Comparison of ENCODE assay signal across 8 cellular contexts in genomic region chr1:15949453-15950245, GRCh38. TPM values are rescaled to one million over a fixed set of nuclear protein-coding genes. Genes with fewer than 3 reads are reported as not detected.
A peak's percentile ranks its signal among the peaks of the same experiment; 100 is the strongest.
DNase-seq lines count a peak whose midpoint lies in the region; ATAC-seq and TF ChIP-seq lines count a peak whose summit lies in the region.

No MANE protein-coding gene starts in this region.

- peak overlapping the region; percentile 92 to 99 (median 97) for H3K27ac Mint-ChIP-seq in CD8-positive, alpha-beta memory T cell
- peak overlapping the region; percentile 96 for H3K27ac Mint-ChIP-seq in GM23338

- DNase-seq in CD8-positive, alpha-beta memory T cell, result peak; percentile 54 to 97 (median 95)
- DNase-seq in GM23338 (ENCODE audit: low spot score) (peak; percentile 69), Peyer's patch (peak; percentile 70 to 96 (median 96)), activated gamma-delta T cell treated with Interleukin-2 at 50 U/mL for 16 hours (peak; percentile 86), fibroblast of the conjunctiva (ENCODE audit: low read depth) (peak; percentile 93), osteoblast (ENCODE audit: insufficient read length, low spot score, missing footprints) (peak; percentile 99), suprapubic skin (ENCODE audit: low spot score in 2 of 2) (peak; percentile 94 to 95), OCI-M1 (lab: John Stamatoyannopoulos, UW) (no peak)

- CTCF ChIA-PET in CD8-positive, alpha-beta memory T cell (lab: Charles Lee), result interaction anchor here (0.6 to 2.6 kb wide), 4 partner anchors 25 to 686 kb away, joined by 3 to 5 read pairs (median 4); no protein-coding TSS in a partner anchor

- H3K9me3 ChIP-seq in CD8-positive, alpha-beta memory T cell (ENCODE audit: low read length), result no peaks in the 10 kb centered on the region
- no peaks in the 10 kb centered on the region for H3K9me3 ChIP-seq in Peyer's patch
- no peaks in the 10 kb centered on the region for H3K9me3 ChIP-seq in osteoblast (ENCODE audit: low read depth, low read length)
- no peaks in the 10 kb centered on the region for H3K9me3 ChIP-seq in suprapubic skin

- H3K36me3 Mint-ChIP-seq in CD8-positive, alpha-beta memory T cell, result peaks cover 0 to 44% (median 4%) of the 10 kb centered on the region in 3 donors
- peaks cover 11% of the 10 kb centered on the region for H3K36me3 Mint-ChIP-seq in GM23338 (ENCODE audit: low read depth)

- POLR2A ChIA-PET in CD8-positive, alpha-beta memory T cell (lab: Charles Lee), result interaction anchor here (0.6 to 1.7 kb wide), 3 partner anchors 27 to 126 kb away, joined by 4 to 8 read pairs (median 5); partner anchors contain the start of gene SPEN

- peaks cover 0 to 2% of the 10 kb centered on the region in 2 donors for H3K27me3 Mint-ChIP-seq in CD8-positive, alpha-beta memory T cell
- peaks cover 15% of the 10 kb centered on the region for H3K27me3 Mint-ChIP-seq in GM23338 (ENCODE audit: insufficient read depth, low read depth, poor library complexity)

- H2AFZ ChIP-seq in GM23338 (no peak overlapping the region), osteoblast (ENCODE audit: low read length) (no peak overlapping the region)

- peaks cover 7% of the 10 kb centered on the region for H3K36me3 ChIP-seq in CD8-positive, alpha-beta memory T cell (ENCODE audit: insufficient read depth, low read length)
- H3K36me3 ChIP-seq in GM23338 (ENCODE audit: insufficient read depth), result no peaks in the 10 kb centered on the region; the same call in 1 of the 2 replicates
- H3K36me3 ChIP-seq in Peyer's patch, result peaks cover 0 to 35% (median 0%) of the 10 kb centered on the region in 3 donors
- H3K36me3 ChIP-seq in osteoblast (ENCODE audit: insufficient read depth, low read length), result peaks cover 29% of the 10 kb centered on the region
- H3K36me3 ChIP-seq in suprapubic skin, result peaks cover 35% of the 10 kb centered on the region

- H3K4me3 Mint-ChIP-seq in CD8-positive, alpha-beta memory T cell, result peak overlapping the region; percentile 66 to 88 (median 80)
- 0 out of 3 replicates have a peak overlapping the region, but pooled peaks have one; percentile 47 for H3K4me3 Mint-ChIP-seq in GM23338

- WGBS in suprapubic skin, result 19% methylated on average over 7 of the region's 25 CpGs

- no peak for TF ChIP-seq EP300 in suprapubic skin (IDR thresholded peaks at IDR 0.05)

- peaks cover 58 to 78% (median 69%) of the 10 kb centered on the region in 3 donors for H3K4me1 Mint-ChIP-seq in CD8-positive, alpha-beta memory T cell
- peaks cover 61% of the 10 kb centered on the region for H3K4me1 Mint-ChIP-seq in GM23338

- H3K9me3 Mint-ChIP-seq in CD8-positive, alpha-beta memory T cell, result no peaks in the 10 kb centered on the region
- H3K9me3 Mint-ChIP-seq in GM23338, result no peaks in the 10 kb centered on the region

- H3K9me2 ChIP-seq in GM23338 (ENCODE audit: insufficient read depth), result no peaks in the 10 kb centered on the region

- H3K4me2 ChIP-seq in GM23338 (peak overlapping the region; percentile 45; the same call in 1 of the 2 replicates), osteoblast (ENCODE audit: insufficient read depth, low read length) (peak overlapping the region; percentile 89)

- TF ChIP-seq CTCF in GM23338 (conservative IDR thresholded peaks at IDR 0.05; ENCODE audit: low read depth in 2 of 2) (no peak), Peyer's patch (IDR thresholded peaks at IDR 0.05) (no peak), osteoblast (IDR thresholded peaks at IDR 0.05; ENCODE audit: extremely low read depth, low read depth, low read length) (no peak), suprapubic skin (IDR thresholded peaks at IDR 0.05) (no peak)

- H3K79me2 ChIP-seq in GM23338 (replicated peaks; ENCODE audit: insufficient read depth), result peaks cover 14% of the 10 kb centered on the region
- H3K79me2 ChIP-seq in osteoblast (ENCODE audit: insufficient read depth, low read length), result peaks cover 65% of the 10 kb centered on the region

- peak; percentile 61 for ATAC-seq in GM23338

- H3K4me1 ChIP-seq in CD8-positive, alpha-beta memory T cell (ENCODE audit: insufficient read depth, low read length), result peaks cover 50% of the 10 kb centered on the region
- peaks cover 33% of the 10 kb centered on the region for H3K4me1 ChIP-seq in GM23338 (ENCODE audit: insufficient read depth)
- peaks cover 0 to 57% (median 24%) of the 10 kb centered on the region in 4 donors for H3K4me1 ChIP-seq in Peyer's patch
- peaks cover 64% of the 10 kb centered on the region for H3K4me1 ChIP-seq in osteoblast (ENCODE audit: insufficient read depth, low read length)
- H3K4me1 ChIP-seq in suprapubic skin, result peaks cover 70% of the 10 kb centered on the region

- TF ChIP-seq POLR2A in Peyer's patch (IDR thresholded peaks at IDR 0.05), result no peak
- peak in 1 of 2 donors; percentile 6 for TF ChIP-seq POLR2A in suprapubic skin (IDR thresholded peaks at IDR 0.05)

- peak overlapping the region; percentile 87 for H3K27ac ChIP-seq in CD8-positive, alpha-beta memory T cell (ENCODE audit: low read depth, low read length)
- H3K27ac ChIP-seq in GM23338 (ENCODE audit: low read depth) (peak overlapping the region; percentile 81), Peyer's patch (peak overlapping the region; percentile 72 to 91 (median 84)), osteoblast (ENCODE audit: low read depth, low read length) (peak overlapping the region; percentile 100), suprapubic skin (peak overlapping the region; percentile 96)

- no peaks in the 10 kb centered on the region; the same call in 1 of the 2 replicates for H4K20me1 ChIP-seq in GM23338 (replicated peaks; ENCODE audit: insufficient read depth)
- H4K20me1 ChIP-seq in osteoblast (ENCODE audit: insufficient read depth, low read length), result peaks cover 14% of the 10 kb centered on the region

- no peaks in the 10 kb centered on the region for H3F3A ChIP-seq in GM23338 (replicated peaks; ENCODE audit: low read depth)

- H3K27me3 ChIP-seq in CD8-positive, alpha-beta memory T cell (ENCODE audit: insufficient read depth, low read length, poor library complexity, severe bottlenecking), result no peaks in the 10 kb centered on the region
- H3K27me3 ChIP-seq in GM23338 (ENCODE audit: insufficient read depth) (no peaks in the 10 kb centered on the region), Peyer's patch (no peaks in the 10 kb centered on the region), osteoblast (ENCODE audit: insufficient read depth, low read length) (no peaks in the 10 kb centered on the region), suprapubic skin (no peaks in the 10 kb centered on the region)

- H3K4me3 ChIP-seq in CD8-positive, alpha-beta memory T cell (ENCODE audit: low read length), result peak overlapping the region; percentile 38
- H3K4me3 ChIP-seq in GM23338, result no peak overlapping the region
- peak overlapping the region; percentile 1 to 29 (median 16) for H3K4me3 ChIP-seq in Peyer's patch
- H3K4me3 ChIP-seq in osteoblast (ENCODE audit: insufficient read depth, low read length), result peak overlapping the region; percentile 67
- peak overlapping the region; percentile 30 for H3K4me3 ChIP-seq in suprapubic skin

TF ChIP-seq in GM23338, 12 proteins besides CTCF, POLR2A, EP300 and RAD21 (continues in another document):
- TF ChIP-seq EZH2 (IDR thresholded peaks at IDR 0.05; ENCODE audit: low read depth, unreplicated experiment) (no peak), ZNF331 (CRISPR knock-in tag; IDR thresholded peaks at IDR 0.05; ENCODE audit: low read depth) (no peak)

RNA-seq across cellular contexts. Expression of gene ZBTB17, which starts 26.3 kb away (rescaled TPM):
- 10 to 100 TPM; 49.9 to 51.5 TPM for total RNA-seq in CD8-positive, alpha-beta memory T cell
- 24.7 TPM for polyA plus RNA-seq in CD8-positive, alpha-beta memory T cell
- total RNA-seq in GM23338 (2014; rRNA removed; shearing (Covaris generic)), result 21.6 and 26.6 TPM in 2 replicates
- polyA plus RNA-seq in GM23338 (2016; fragmentation: Nextera tagmentation; extraction: Ambion mirVana), result 21.9 and 22.5 TPM in 2 replicates
- total RNA-seq in Peyer's patch, result 100 to 1,000 TPM in 1 of 4 donors, 10 to 100 TPM in 3; 52.1 to 138 (median 56.6) TPM
- total RNA-seq in osteoblast, result 25.0 and 29.7 TPM in 2 replicates
- total RNA-seq in suprapubic skin, result 10 to 100 TPM; 27.2 to 44.4 (median 34.1) TPM

RNA-seq across cellular contexts. Expression of gene SRARP, which starts 54.4 kb away (rescaled TPM):
- total RNA-seq in CD8-positive, alpha-beta memory T cell, result not detected
- not detected for polyA plus RNA-seq in CD8-positive, alpha-beta memory T cell
- total RNA-seq in GM23338 (2014; rRNA removed; shearing (Covaris generic)), result 0.43 TPM in 1 of 2 replicates, not detected in the other
- not detected in 2 replicates for polyA plus RNA-seq in GM23338 (2016; fragmentation: Nextera tagmentation; extraction: Ambion mirVana)
- not detected for total RNA-seq in Peyer's patch
- total RNA-seq in osteoblast, result not detected in 2 replicates
- not detected for total RNA-seq in suprapubic skin
